In genomic region chr7:43647772-43648643, GRCh38 we compare ENCODE assay signal across 8 cellular contexts.
DNase-seq lines count a peak whose midpoint lies in the region; ATAC-seq, FAIRE-seq and TF ChIP-seq lines count a peak whose summit lies in the region.

No MANE protein-coding gene starts in this region.

- no peaks in the 10 kb centered on the region for H3K9me3 Mint-ChIP-seq in activated CD4-positive, alpha-beta memory T cell treated with anti-CD3 and anti-CD28 coated beads for 36 hours

- H3K27me3 ChIP-seq in endothelial cell of umbilical vein (ENCODE audit: control insufficient read depth in 2 of 2, insufficient read depth in 2 of 2, low read length in 2 of 2) (no peaks in the 10 kb centered on the region), testis (no peaks in the 10 kb centered on the region)

- H3K4me3 ChIP-seq in endothelial cell of umbilical vein (replicated peaks in 1 of 3; ENCODE audit: insufficient read depth in 1 of 3, low read depth in 1 of 3, low read length in 3 of 3) (peak overlapping the region in 1 of 3 experiments; percentile 52), testis (no peak overlapping the region)

- H3K9ac ChIP-seq in endothelial cell of umbilical vein (replicated peaks; ENCODE audit: extremely low read depth, insufficient read depth, low read length) = peak overlapping the region; percentile 88

- H3K4me1 ChIP-seq in endothelial cell of umbilical vein (ENCODE audit: control insufficient read depth, extremely low read depth, insufficient read depth, low read length) (peaks cover 74% of the 10 kb centered on the region), testis (peaks cover 13% of the 10 kb centered on the region)

- no peak for TF ChIP-seq POLR2A in endothelial cell of umbilical vein (IDR thresholded peaks at IDR 0.05; ENCODE audit: low read depth, low read length)
- no peak for TF ChIP-seq POLR2A in testis (IDR thresholded peaks at IDR 0.05)

- H3K27ac ChIP-seq in endothelial cell of umbilical vein (ENCODE audit: insufficient read depth, low read depth, low read length) (peak overlapping the region; percentile 97), testis (peak overlapping the region; percentile 51 to 69)

- dilution Hi-C loops in endothelial cell of umbilical vein (cut with MboI; ENCODE audit: extremely low pct_ligation_motif_present, low sequenced_read_pairs) = no loop called here

- POLR2A ChIA-PET in GM10248 (lab: Yijun Ruan, JAX) (interaction anchor here (0.7 to 2.5 kb wide), 3 partner anchors 57 to 65 kb away, joined by 3 to 9 read pairs (median 6); partner anchors contain the start of gene STK17A), endothelial cell of umbilical vein (lab: Charles Lee) (interaction anchor here (0.9 to 4.9 kb wide), 5 partner anchors 8 to 65 kb away, joined by 5 to 50 read pairs (median 9); partner anchors contain the start of gene STK17A)
- POLR2A ChIA-PET in activated CD4-positive, alpha-beta memory T cell treated with anti-CD3 and anti-CD28 coated beads for 36 hours (lab: Charles Lee) = interaction anchor here (0.7 to 3.6 kb wide), 17 partner anchors 9 to 103 kb away, joined by 3 to 90 read pairs (median 6); partner anchors contain the start of genes COA1 and STK17A

- no peaks in the 10 kb centered on the region for H3K9me1 ChIP-seq in endothelial cell of umbilical vein (replicated peaks; ENCODE audit: control insufficient read depth, extremely low read depth, insufficient read depth, low read length)

- H3K4me3 Mint-ChIP-seq in activated CD4-positive, alpha-beta memory T cell treated with anti-CD3 and anti-CD28 coated beads for 36 hours = peak overlapping the region; percentile 80

- H3K9me3 ChIP-seq in endothelial cell of umbilical vein (replicated peaks; ENCODE audit: control insufficient read depth, insufficient read depth, low read length) (no peaks in the 10 kb centered on the region), testis (no peaks in the 10 kb centered on the region)

- no peaks in the 10 kb centered on the region for H3K27me3 Mint-ChIP-seq in activated CD4-positive, alpha-beta memory T cell treated with anti-CD3 and anti-CD28 coated beads for 36 hours

- H3K4me1 Mint-ChIP-seq in activated CD4-positive, alpha-beta memory T cell treated with anti-CD3 and anti-CD28 coated beads for 36 hours (ENCODE audit: low read depth) = peaks cover 92% of the 10 kb centered on the region

- peak; percentile 18 for ATAC-seq in HG02642 (IDR thresholded peaks at IDR 0.05; ENCODE audit: poor library complexity, unreplicated experiment)

- TF ChIP-seq CTCF in GM10248 (IDR thresholded peaks at IDR 0.05; ENCODE audit: control extremely low read depth, extremely low read depth, low read depth, missing control alignments) (no peak), endothelial cell of umbilical vein (IDR thresholded peaks at IDR 0.05; ENCODE audit: extremely low read depth in 1 of 2, insufficient read depth in 1 of 2, low read depth in 1 of 2, low read length in 2 of 2) (no peak), testis (IDR thresholded peaks at IDR 0.05) (no peak)

- 47 to 54% methylated on average over 8 to 9 of the region's 9 CpGs for WGBS in testis, 2 donors

- H3K36me3 ChIP-seq in endothelial cell of umbilical vein (ENCODE audit: control insufficient read depth in 2 of 2, extremely low read depth in 1 of 2, insufficient read depth in 2 of 2, low read length in 2 of 2) = peaks cover 0 to 2% of the 10 kb centered on the region in 2 experiments
- no peaks in the 10 kb centered on the region for H3K36me3 ChIP-seq in testis (ENCODE audit: low read depth, missing control alignments)

- peaks cover 31% of the 10 kb centered on the region for H3K36me3 Mint-ChIP-seq in activated CD4-positive, alpha-beta memory T cell treated with anti-CD3 and anti-CD28 coated beads for 36 hours

- CTCF ChIA-PET in GM10248 (lab: Yijun Ruan, JAX) = interaction anchor here (0.9 to 10.1 kb wide), 13 partner anchors 8 to 192 kb away, joined by 3 to 93 read pairs (median 4); partner anchors contain the start of gene STK17A
- CTCF ChIA-PET in activated CD4-positive, alpha-beta memory T cell treated with anti-CD3 and anti-CD28 coated beads for 36 hours (lab: Charles Lee) = interaction anchor here (0.6 to 9.9 kb wide), 16 partner anchors 9 to 191 kb away, joined by 3 to 130 read pairs (median 6); partner anchors contain the start of genes BLVRA and STK17A
- CTCF ChIA-PET in endothelial cell of umbilical vein (lab: Charles Lee) = interaction anchor here (0.7 to 9.3 kb wide), 10 partner anchors 9 to 191 kb away, joined by 3 to 130 read pairs (median 4); partner anchors contain the start of gene STK17A

- FAIRE-seq in endothelial cell of umbilical vein (lab: Jason Lieb, UNC) = peak; percentile 94

- no peak overlapping the region for H2AFZ ChIP-seq in endothelial cell of umbilical vein (ENCODE audit: low read depth, low read length)

- peak overlapping the region; percentile 99 for H3K27ac Mint-ChIP-seq in activated CD4-positive, alpha-beta memory T cell treated with anti-CD3 and anti-CD28 coated beads for 36 hours

- peak overlapping the region; percentile 90 for H3K4me2 ChIP-seq in endothelial cell of umbilical vein (ENCODE audit: insufficient read depth, low read length)

- no peaks in the 10 kb centered on the region for H4K20me1 ChIP-seq in endothelial cell of umbilical vein (replicated peaks; ENCODE audit: control insufficient read depth, extremely low read depth, insufficient read depth, low read length)

- TSS peak; percentile 8 for BruUV-seq in endothelial cell of umbilical vein (replicated peaks; lab: Mats Ljungman, UMichigan)

- DNase-seq in GM10248 (ENCODE audit: extremely low spot score) = peak; percentile 31
- peak; percentile 80 to 93 for DNase-seq in NCI-H2081 (lab: John Stamatoyannopoulos, UW)
- peak; percentile 80 for DNase-seq in activated CD4-positive, alpha-beta memory T cell treated with anti-CD3 and anti-CD28 coated beads for 36 hours
- DNase-seq in endothelial cell of umbilical vein (ENCODE audit: low read depth, low spot score) = peak; percentile 98
- peak; percentile 27 for DNase-seq in middle frontal gyrus (ENCODE audit: extremely low spot score, low spot score)
- no peak for DNase-seq in testis
- no peak for DNase-seq in OCI-M2 (lab: John Stamatoyannopoulos, UW; ENCODE audit: unreplicated experiment)

- peaks cover 24% of the 10 kb centered on the region for H3K79me2 ChIP-seq in endothelial cell of umbilical vein (ENCODE audit: control insufficient read depth, insufficient read depth, low read length)

- intact Hi-C loops in activated CD4-positive, alpha-beta memory T cell treated with anti-CD3 and anti-CD28 coated beads for 36 hours (cut with micrococcal nuclease) = loop anchor here (1.0 to 2.0 kb wide), 9 partner anchors 11 to 131 kb away; no protein-coding TSS in a partner anchor
- intact Hi-C loops in endothelial cell of umbilical vein (cut with micrococcal nuclease) (loop anchor here (1.0 kb wide), 5 partner anchors 8 to 65 kb away; partner anchors contain the start of gene STK17A), testis (cut with DNase I; ENCODE audit: low total_unique reads) (no loop called here)

TF ChIP-seq in endothelial cell of umbilical vein, 7 proteins besides CTCF, POLR2A, EP300 and RAD21:
- TF ChIP-seq EZH2 (IDR thresholded peaks at IDR 0.05; ENCODE audit: borderline replicate concordance, low read depth, low read length, severe bottlenecking) = no peak
- peak; percentile 77 for TF ChIP-seq POLR2AphosphoS5 (IDR thresholded peaks at IDR 0.05; ENCODE audit: insufficient read depth, low read depth, low read length)
- peak; percentile 77 for TF ChIP-seq JUN (IDR thresholded peaks at IDR 0.05; ENCODE audit: borderline replicate concordance, insufficient read depth, insufficient read length, low read depth)
- TF ChIP-seq MAX (IDR thresholded peaks at IDR 0.05; ENCODE audit: insufficient read depth, insufficient read length) = peak; percentile 45
- TF ChIP-seq MYC (IDR thresholded peaks at IDR 0.05; ENCODE audit: low read depth, low read length) = peak; percentile 75
- TF ChIP-seq GATA2 (IDR thresholded peaks at IDR 0.05; ENCODE audit: insufficient read depth, insufficient read length, low read depth, low read length) = peak; percentile 50
- TF ChIP-seq FOS (IDR thresholded peaks at IDR 0.05; ENCODE audit: borderline replicate concordance, insufficient read depth, low read length) = peak; percentile 91

Comparison
In these comparisons a context has a peak if more than half of its experiments do, and no peak if none do; other contexts are left out.
1. DNase-seq: peak in GM10248 (single experiment), NCI-H2081 (2 of 2), activated CD4-positive, alpha-beta memory T cell treated with anti-CD3 and anti-CD28 coated beads for 36 hours (single experiment), endothelial cell of umbilical vein (single experiment) and middle frontal gyrus (single experiment); none in testis (single experiment) and OCI-M2 (single experiment).